8 cellular contexts compared by ENCODE assay signal in genomic region chr6:28839443-28840120, GRCh38.
DNase-seq lines count a peak whose midpoint lies in the region; ATAC-seq and TF ChIP-seq lines count a peak whose summit lies in the region.

No MANE protein-coding gene starts in this region.

- no peaks in the 10 kb centered on the region for H3K4me1 ChIP-seq in SJCRH30
- H3K4me1 ChIP-seq in fibroblast of lung (ENCODE audit: control insufficient read depth, extremely low read depth, insufficient read depth, low read length), result no peaks in the 10 kb centered on the region
- peaks cover 11% of the 10 kb centered on the region for H3K4me1 ChIP-seq in psoas muscle

- no peak for ATAC-seq in psoas muscle
- ATAC-seq in GM18858 (IDR thresholded peaks at IDR 0.05; ENCODE audit: unreplicated experiment), result no peak
- no peak for ATAC-seq in GM18519 (IDR thresholded peaks at IDR 0.05; ENCODE audit: low FRiP score, unreplicated experiment)

- no peak overlapping the region for H2AFZ ChIP-seq in fibroblast of lung (ENCODE audit: low read length)

- H3K79me2 ChIP-seq in fibroblast of lung (ENCODE audit: control insufficient read depth, insufficient read depth, low read length), result no peaks in the 10 kb centered on the region

- H4K20me1 ChIP-seq in fibroblast of lung (ENCODE audit: control insufficient read depth, extremely low read depth, insufficient read depth, low read length), result no peaks in the 10 kb centered on the region

- TF ChIP-seq CTCF in fibroblast of lung (conservative IDR thresholded peaks at IDR 0.05 in 1 of 2, IDR thresholded peaks at IDR 0.05 in 1 of 2; ENCODE audit: low read depth in 1 of 2, low read length in 2 of 2) (no peak), psoas muscle (IDR thresholded peaks at IDR 0.05) (no peak)

- peak overlapping the region; percentile 91 for H3K4me2 ChIP-seq in fibroblast of lung (ENCODE audit: extremely low read depth, insufficient read depth, low read length)

- H3K36me3 ChIP-seq in SJCRH30 (no peaks in the 10 kb centered on the region), fibroblast of lung (ENCODE audit: control insufficient read depth, insufficient read depth, low read length) (no peaks in the 10 kb centered on the region), psoas muscle (ENCODE audit: insufficient read depth in 1 of 2, low read depth in 1 of 2) (no peaks in the 10 kb centered on the region)

- H3K27ac ChIP-seq in SJCRH30 (no peak overlapping the region), fibroblast of lung (ENCODE audit: insufficient read depth, low read length) (no peak overlapping the region), psoas muscle (no peak overlapping the region)

- H3K9me3 ChIP-seq in SJCRH30 (replicated peaks), result no peaks in the 10 kb centered on the region
- no peaks in the 10 kb centered on the region for H3K9me3 ChIP-seq in fibroblast of lung (ENCODE audit: control insufficient read depth, insufficient read depth, low read depth, low read length)
- H3K9me3 ChIP-seq in psoas muscle, result no peaks in the 10 kb centered on the region

- no peak overlapping the region for H3K9ac ChIP-seq in fibroblast of lung (ENCODE audit: insufficient read depth, low read length)

- H3K4me3 ChIP-seq in GM08714 (ENCODE audit: low read length) (peak overlapping the region; percentile 96), SJCRH30 (peak overlapping the region; percentile 62), fibroblast of lung (replicated peaks in 1 of 4; ENCODE audit: control extremely low read depth in 1 of 4, insufficient read depth in 1 of 4, low read depth in 3 of 4, low read length in 4 of 4) (peak overlapping the region; percentile 85 to 92 (median 90)), psoas muscle (peak overlapping the region; percentile 86)

- H3K27me3 ChIP-seq in SJCRH30 (no peaks in the 10 kb centered on the region), fibroblast of lung (ENCODE audit: control insufficient read depth, insufficient read depth, low read length) (no peaks in the 10 kb centered on the region), psoas muscle (ENCODE audit: insufficient read depth in 3 of 3, low read length in 2 of 3) (peaks cover 0 to 52% (median 3%) of the 10 kb centered on the region in 3 donors)

- intact Hi-C loops in psoas muscle (cut with DNase I), result loop anchor here in 1 of 2 donors (2.0 to 10.0 kb wide), 2 partner anchors 57 to 105 kb away; no protein-coding TSS in a partner anchor

- 13% methylated on average over 9 of the region's 9 CpGs for WGBS in psoas muscle, 3 donors

- no peak for DNase-seq in SJCRH30
- DNase-seq in fibroblast of lung (ENCODE audit: low read depth in 2 of 2), result no peak
- no peak for DNase-seq in psoas muscle
- DNase-seq in central memory CD4-positive, alpha-beta T cell, result no peak
- DNase-seq in stimulated activated CD4-positive, alpha-beta T cell treated with anti-CD3 and anti-CD28 coated beads, Interleukin-4, amount 100 ng/mL, for 24 hours, result no peak
